ENCODE assay signal across 16 cellular contexts in the genomic region with DNA sequence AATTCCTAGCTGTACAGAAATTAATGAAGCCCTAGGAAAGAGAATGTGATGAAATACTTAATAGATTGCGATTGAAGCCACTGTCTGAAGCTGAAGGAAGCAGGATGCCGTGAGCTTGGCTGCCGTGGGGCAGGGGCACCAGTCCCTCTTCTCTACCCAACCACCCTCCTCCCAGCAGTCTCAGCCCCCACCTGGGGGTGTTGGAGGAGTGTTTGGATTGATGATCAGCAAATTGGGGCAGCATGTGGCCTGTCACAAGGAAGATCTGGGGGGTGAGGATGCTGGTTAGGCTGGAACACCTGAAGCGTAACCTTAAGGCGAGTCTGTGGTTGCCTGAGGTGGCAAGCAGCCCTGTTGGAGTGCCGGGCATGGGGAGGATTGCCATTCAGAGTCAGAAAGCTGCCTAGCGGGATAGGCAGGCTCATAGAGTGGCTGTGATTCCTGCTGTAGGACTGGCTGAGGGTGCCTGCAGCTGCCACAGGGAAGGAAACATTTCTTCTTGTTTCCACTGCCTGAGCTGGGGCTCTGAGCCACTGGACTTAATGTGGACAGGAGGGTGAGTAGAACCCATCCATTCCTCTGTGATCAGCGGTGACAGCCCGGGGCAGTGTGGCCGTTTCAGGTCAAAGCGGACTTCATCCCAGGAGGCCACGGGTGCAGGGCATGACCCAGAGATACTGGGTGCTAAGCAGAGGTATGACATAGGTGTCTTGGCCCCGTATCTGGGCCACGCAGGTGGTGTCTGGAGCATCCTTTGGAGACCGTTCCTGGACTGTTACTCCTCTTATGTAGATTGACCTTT.
DNase-seq lines count a peak whose midpoint lies in the region; ATAC-seq, FAIRE-seq and TF ChIP-seq lines count a peak whose summit lies in the region.
"Had no signal": no experiment of that assay in that cellular context is flagged by ENCODE, and none has a peak within 500 bp of the region (broad histone marks: within the 10 kb centered on the region; RNA-seq: fewer than 3 reads in every experiment).

No MANE protein-coding gene starts in this region.

- H2BK15ac ChIP-seq in IMR-90 (ENCODE audit: low read depth, low read length) = no peak overlapping the region

- POLR2A ChIA-PET in IMR-90 (lab: Charles Lee; ENCODE audit: unreplicated experiment) = no interaction called here

- H3K4me3 Mint-ChIP-seq in CD14-positive monocyte (no peak overlapping the region), neural progenitor cell (no peak overlapping the region)
- H3K4me3 Mint-ChIP-seq: activated CD4-positive, alpha-beta T cell treated with anti-CD3 and anti-CD28 coated beads, Interleukin-2, amount 10 ng/mL, durations not matched to agents 7 days and 5 days had no signal

- H3K36me3 ChIP-seq in IMR-90 (ENCODE audit: control insufficient read depth, insufficient read depth, low read length) = no peaks in the 10 kb centered on the region
- H3K36me3 ChIP-seq in bronchial epithelial cell (ENCODE audit: control insufficient read depth, insufficient read depth, low read length) = no peaks in the 10 kb centered on the region
- H3K36me3 ChIP-seq in neural progenitor cell = no peaks in the 10 kb centered on the region
- H3K36me3 ChIP-seq: colonic mucosa, ovary had no signal

- no peak overlapping the region for H3K27ac ChIP-seq in IMR-90 (ENCODE audit: insufficient read depth, low read length)
- no peak overlapping the region for H3K27ac ChIP-seq in neural progenitor cell
- no peak overlapping the region for H3K27ac ChIP-seq in foreskin keratinocyte
- H3K27ac ChIP-seq: colonic mucosa, ovary had no signal

- peaks cover 40% of the 10 kb centered on the region for H3K4me1 Mint-ChIP-seq in CD14-positive monocyte
- H3K4me1 Mint-ChIP-seq in neural progenitor cell = peaks cover 40% of the 10 kb centered on the region
- H3K4me1 Mint-ChIP-seq: activated CD4-positive, alpha-beta T cell treated with anti-CD3 and anti-CD28 coated beads, Interleukin-2, amount 10 ng/mL, durations not matched to agents 7 days and 5 days had no signal

- no peak overlapping the region for H2BK5ac ChIP-seq in IMR-90 (ENCODE audit: low read depth, low read length, poor library complexity, severe bottlenecking)

- no peak overlapping the region for H2BK120ac ChIP-seq in IMR-90 (ENCODE audit: low read depth, low read length)

- no peak overlapping the region for H3K4ac ChIP-seq in IMR-90 (ENCODE audit: low read depth, low read length)

- no peaks in the 10 kb centered on the region for H3K9me3 ChIP-seq in IMR-90 (ENCODE audit: control insufficient read depth, insufficient read depth, low read length)
- no peaks in the 10 kb centered on the region for H3K9me3 ChIP-seq in neural progenitor cell (ENCODE audit: low read depth)
- H3K9me3 ChIP-seq: colonic mucosa, ovary had no signal

- H3K56ac ChIP-seq in IMR-90 (ENCODE audit: extremely low read depth, insufficient read depth, low read length) = no peak overlapping the region

- peak; percentile 38 for DNase-seq in CD14-positive monocyte (ENCODE audit: low spot score)
- no peak for DNase-seq in IMR-90
- DNase-seq in bronchial epithelial cell (ENCODE audit: low read depth) = no peak
- DNase-seq in neural progenitor cell (ENCODE audit: low spot score) = no peak
- DNase-seq in cerebellar cortex (ENCODE audit: low spot score) = no peak
- DNase-seq in foreskin keratinocyte = no peak
- no peak for DNase-seq in NCI-H82 (lab: John Stamatoyannopoulos, UW)
- DNase-seq: activated CD4-positive, alpha-beta T cell treated with anti-CD3 and anti-CD28 coated beads, Interleukin-2, amount 10 ng/mL, durations not matched to agents 7 days and 5 days; activated naive CD4-positive, alpha-beta T cell treated with anti-CD3 and anti-CD28 coated beads, Interleukin-2, amount 50 U/mL, for 16 hours; activated T-cell treated with anti-CD3 and anti-CD28 coated beads for 4 hours; Kasumi-1; stimulated activated CD4-positive, alpha-beta T cell treated with anti-CD3 and anti-CD28 coated beads, Interleukin-4, amount 100 ng/mL, for 1 hour had no signal

- no peak overlapping the region for H3K18ac ChIP-seq in IMR-90 (ENCODE audit: low read depth, low read length)

- no peak overlapping the region for H4K8ac ChIP-seq in IMR-90 (ENCODE audit: low read depth in 2 of 2, low read length in 2 of 2)

- no peak for ATAC-seq in IMR-90 (ENCODE audit: low read depth)
- no peak for ATAC-seq in foreskin keratinocyte

- H2BK20ac ChIP-seq in IMR-90 (ENCODE audit: low read depth, low read length) = no peak overlapping the region

- dilution Hi-C loops in IMR-90 (cut with HindIII; ENCODE audit: low sequenced_read_pairs, unreplicated experiment) = no loop called here

- no peak overlapping the region for H3K4me3 ChIP-seq in IMR-90 (ENCODE audit: insufficient read depth, low read depth, low read length)
- no peak overlapping the region for H3K4me3 ChIP-seq in bronchial epithelial cell (ENCODE audit: low read depth, low read length)
- no peak overlapping the region for H3K4me3 ChIP-seq in neural progenitor cell
- H3K4me3 ChIP-seq: colonic mucosa, ovary had no signal

- no peak overlapping the region for H4K5ac ChIP-seq in IMR-90 (ENCODE audit: low read depth, low read length)

- H4K91ac ChIP-seq in IMR-90 (ENCODE audit: insufficient read depth, low read depth, low read length) = no peak overlapping the region

- no peak overlapping the region for H2AK5ac ChIP-seq in IMR-90 (ENCODE audit: low read depth, low read length)

- H3K27me3 Mint-ChIP-seq in CD14-positive monocyte (ENCODE audit: low read depth in 3 of 3) (peaks cover 4 to 5% (median 4%) of the 10 kb centered on the region in 3 donors), neural progenitor cell (ENCODE audit: insufficient read depth, low read depth) (peaks cover 11% of the 10 kb centered on the region)

- peak overlapping the region; percentile 70 for H2AK9ac ChIP-seq in IMR-90 (replicated peaks; ENCODE audit: low read depth, low read length, poor library complexity)

- TF ChIP-seq CTCF in CD14-positive monocyte (IDR thresholded peaks at IDR 0.05) (no peak), IMR-90 (conservative IDR thresholded peaks at IDR 0.05; ENCODE audit: low read depth, low read length) (no peak), bronchial epithelial cell (IDR thresholded peaks at IDR 0.05; ENCODE audit: insufficient read depth, low read length, severe bottlenecking) (no peak), neural progenitor cell (IDR thresholded peaks at IDR 0.05) (no peak), foreskin keratinocyte (conservative IDR thresholded peaks at IDR 0.05) (no peak)

- peaks cover 37% of the 10 kb centered on the region for H3K9me1 ChIP-seq in IMR-90 (ENCODE audit: insufficient read depth, low read length)

- H3K14ac ChIP-seq in IMR-90 (replicated peaks; ENCODE audit: low read depth, low read length) = no peak overlapping the region

- H3K36me3 Mint-ChIP-seq in CD14-positive monocyte = no peaks in the 10 kb centered on the region
- H3K36me3 Mint-ChIP-seq in neural progenitor cell = no peaks in the 10 kb centered on the region

- no peaks in the 10 kb centered on the region for H3F3A ChIP-seq in neural progenitor cell (ENCODE audit: low read depth)

- H3K9ac ChIP-seq in IMR-90 (ENCODE audit: low read depth, low read length) (no peak overlapping the region), neural progenitor cell (no peak overlapping the region)

- H3K79me1 ChIP-seq in IMR-90 (ENCODE audit: low read depth in 1 of 2, low read length in 2 of 2) = peaks cover 47 to 87% of the 10 kb centered on the region in 2 experiments

- no peak overlapping the region for H2AFZ ChIP-seq in IMR-90 (replicated peaks; ENCODE audit: low read length, poor library complexity)
- H2AFZ ChIP-seq in neural progenitor cell (replicated peaks) = no peak overlapping the region

- intact Hi-C loops in CD14-positive monocyte (cut with micrococcal nuclease) (loop anchor here in 1 of 2 donors (10.0 kb wide), 1 partner anchor 55 kb away; no protein-coding TSS in a partner anchor), IMR-90 (cut with micrococcal nuclease) (no loop called here)

- no TSS peak for BruUV-seq in IMR-90 (replicated peaks; lab: Mats Ljungman, UMichigan)

- peak overlapping the region in 4 of 7 donors; percentile 3 to 48 (median 36) for H3K27ac Mint-ChIP-seq in CD14-positive monocyte
- H3K27ac Mint-ChIP-seq in neural progenitor cell = peak overlapping the region; percentile 50
- H3K27ac Mint-ChIP-seq: activated CD4-positive, alpha-beta T cell treated with anti-CD3 and anti-CD28 coated beads, Interleukin-2, amount 10 ng/mL, durations not matched to agents 7 days and 5 days had no signal

- H3K23ac ChIP-seq in IMR-90 (ENCODE audit: low read depth, low read length) = no peak overlapping the region

- in situ Hi-C loops in IMR-90 (cut with MboI; ENCODE audit: low sequenced_read_pairs) = no loop called here

- no peak for TF ChIP-seq RAD21 in IMR-90 (IDR thresholded peaks at IDR 0.05; ENCODE audit: low read length)

- H3K27me3 ChIP-seq in IMR-90 (ENCODE audit: control insufficient read depth, insufficient read depth, low read length) = no peaks in the 10 kb centered on the region
- H3K27me3 ChIP-seq in bronchial epithelial cell (ENCODE audit: control insufficient read depth, insufficient read depth, low read length) = peaks cover 3% of the 10 kb centered on the region
- no peaks in the 10 kb centered on the region for H3K27me3 ChIP-seq in neural progenitor cell
- H3K27me3 ChIP-seq in foreskin keratinocyte = peaks cover 50% of the 10 kb centered on the region
- H3K27me3 ChIP-seq: colonic mucosa, ovary had no signal

- 100% methylated on average over 3 of the region's 15 CpGs; no CpG with 5 or more reads in 1 of the 2 experiments for WGBS in IMR-90 (ENCODE audit: extremely low coverage in 2 of 2, insufficient read length in 1 of 2), 2 experiments

- H4K20me1 ChIP-seq in IMR-90 (ENCODE audit: insufficient read depth, low read length) = peaks cover 83% of the 10 kb centered on the region
- no peaks in the 10 kb centered on the region for H4K20me1 ChIP-seq in neural progenitor cell (ENCODE audit: low read depth)

- H3K4me2 ChIP-seq in IMR-90 (ENCODE audit: low read depth, low read length) (no peak overlapping the region), neural progenitor cell (no peak overlapping the region)

- H3K4me1 ChIP-seq in IMR-90 (ENCODE audit: control insufficient read depth, insufficient read depth, low read length) = peaks cover 12% of the 10 kb centered on the region; the same call in 1 of the 2 replicates
- peaks cover 10% of the 10 kb centered on the region for H3K4me1 ChIP-seq in neural progenitor cell
- peaks cover 7% of the 10 kb centered on the region for H3K4me1 ChIP-seq in foreskin keratinocyte
- H3K4me1 ChIP-seq: colonic mucosa had no signal

- TF ChIP-seq POLR2A in IMR-90 (IDR thresholded peaks at IDR 0.05; ENCODE audit: low read depth, low read length) = no peak

- H3K9me3 Mint-ChIP-seq in CD14-positive monocyte (no peaks in the 10 kb centered on the region), neural progenitor cell (no peaks in the 10 kb centered on the region)
- H3K9me3 Mint-ChIP-seq: activated CD4-positive, alpha-beta T cell treated with anti-CD3 and anti-CD28 coated beads, Interleukin-2, amount 10 ng/mL, durations not matched to agents 7 days and 5 days had no signal

- FAIRE-seq in bronchial epithelial cell (lab: Jason Lieb, UNC) = peak; percentile 73
- FAIRE-seq: astrocyte, frontal cortex had no signal

- H3K79me2 ChIP-seq in neural progenitor cell (ENCODE audit: low read depth) = no peaks in the 10 kb centered on the region

- CTCF ChIA-PET in IMR-90 (lab: Yijun Ruan, JAX) = interaction anchor here (0.7 kb wide), 1 partner anchor 159 kb away, joined by 3 read pairs; no protein-coding TSS in a partner anchor
